In the genomic region with DNA sequence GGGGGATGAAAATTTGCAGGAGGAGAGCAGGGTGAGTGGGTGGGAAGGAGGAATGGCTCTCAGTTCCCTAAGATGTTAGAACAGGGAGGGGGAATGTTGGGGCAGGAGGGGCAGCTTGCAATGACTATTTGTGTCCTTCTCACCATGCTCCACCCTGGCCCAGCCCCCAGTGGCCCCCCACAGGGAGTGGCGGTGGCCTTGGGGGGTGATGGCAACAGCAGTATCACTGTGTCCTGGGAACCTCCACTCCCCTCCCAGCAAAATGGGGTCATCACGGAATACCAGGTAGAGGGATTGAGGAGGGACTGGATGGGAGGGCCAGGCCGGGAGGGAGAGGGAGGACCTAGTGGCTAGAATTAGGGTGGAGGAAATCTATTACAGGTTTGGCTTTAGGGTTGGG, we compare ENCODE assay signal across 10 cellular contexts. TPM values are rescaled to one million over a fixed set of nuclear protein-coding genes. Genes with fewer than 3 reads are reported as not detected.
DNase-seq lines count a peak whose midpoint lies in the region; ATAC-seq and TF ChIP-seq lines count a peak whose summit lies in the region.
"Had no signal": no experiment of that assay in that cellular context is flagged by ENCODE, and none has a peak within 500 bp of the region (broad histone marks: within the 10 kb centered on the region; RNA-seq: fewer than 3 reads in every experiment).

No MANE protein-coding gene starts in this region.

- H3K27me3 ChIP-seq in HUES48 (ENCODE audit: control insufficient read depth, insufficient read depth, low read length): peaks cover 60% of the 10 kb centered on the region
- H3K27me3 ChIP-seq in breast epithelium: peaks cover 5 to 27% of the 10 kb centered on the region in 2 donors
- H3K27me3 ChIP-seq in naive thymus-derived CD4-positive, alpha-beta T cell (ENCODE audit: control insufficient read depth in 2 of 2, insufficient read depth in 2 of 2, low read length in 2 of 2): peaks cover 0 to 4% of the 10 kb centered on the region in 2 donors

- no peak for DNase-seq in AG09309 (ENCODE audit: low read depth)
- DNase-seq in breast epithelium (ENCODE audit: low spot score in 2 of 2): no peak
- no peak for DNase-seq in naive thymus-derived CD4-positive, alpha-beta T cell
- DNase-seq in COR-L47 (lab: John Stamatoyannopoulos, UW): no peak
- DNase-seq in SK-N-DZ (ENCODE audit: low spot score): no peak

- TF ChIP-seq CTCF in AG09309 (IDR thresholded peaks at IDR 0.05; ENCODE audit: control insufficient read depth, insufficient read depth, low read depth, low read length, missing control alignments) (no peak), breast epithelium (IDR thresholded peaks at IDR 0.05) (no peak)

- no peak for ATAC-seq in naive thymus-derived CD4-positive, alpha-beta T cell
- ATAC-seq in HG02885 (IDR thresholded peaks at IDR 0.05; ENCODE audit: poor library complexity, unreplicated experiment): no peak
- no peak for ATAC-seq in HG02840 (IDR thresholded peaks at IDR 0.05; ENCODE audit: low FRiP score, unreplicated experiment)

- H3K9me3 ChIP-seq in HUES48 (ENCODE audit: control insufficient read depth, insufficient read depth, low read length) (no peaks in the 10 kb centered on the region), breast epithelium (no peaks in the 10 kb centered on the region)
- H3K9me3 ChIP-seq in naive thymus-derived CD4-positive, alpha-beta T cell (ENCODE audit: control insufficient read depth in 2 of 3, low read length in 3 of 3): no peaks in the 10 kb centered on the region

- H3K27me3 Mint-ChIP-seq in naive thymus-derived CD4-positive, alpha-beta T cell: peaks cover 22 to 56% (median 39%) of the 10 kb centered on the region in 5 donors

- no peak overlapping the region for H3K9ac ChIP-seq in HUES48 (ENCODE audit: low read depth, low read length)

- intact Hi-C loops in breast epithelium (cut with DNase I; ENCODE audit: low total_unique reads): loop anchor here (5.0 kb wide), 1 partner anchor 83 kb away; no protein-coding TSS in a partner anchor
- intact Hi-C loops in naive thymus-derived CD4-positive, alpha-beta T cell (cut with micrococcal nuclease): loop anchor here (5.0 kb wide), 4 partner anchors 47 to 1133 kb away; partner anchors contain the start of genes HYLS1 (in 1 of the 2) and ZNF202 (in 1 of the 2)

- H3K36me3 Mint-ChIP-seq in naive thymus-derived CD4-positive, alpha-beta T cell: no peaks in the 10 kb centered on the region

- H3K4me3 ChIP-seq in AG09309 (ENCODE audit: control insufficient read depth, low read depth, low read length) (peak overlapping the region; percentile 56), HUES48 (ENCODE audit: low read depth, low read length) (peak overlapping the region; percentile 75), breast epithelium (peak overlapping the region in 2 of 3 donors; percentile 46 to 88)
- H3K4me3 ChIP-seq in naive thymus-derived CD4-positive, alpha-beta T cell (ENCODE audit: low read length): peak overlapping the region; percentile 98

- H3K27ac Mint-ChIP-seq in naive thymus-derived CD4-positive, alpha-beta T cell: peak overlapping the region in 4 of 9 donors; percentile 33 to 65 (median 42)

- peaks cover 11 to 34% (median 24%) of the 10 kb centered on the region in 7 donors for H3K4me1 Mint-ChIP-seq in naive thymus-derived CD4-positive, alpha-beta T cell

- POLR2A ChIA-PET in naive thymus-derived CD4-positive, alpha-beta T cell (lab: Charles Lee): interaction anchor here (1.4 to 1.5 kb wide), 2 partner anchors 9 to 78 kb away, joined by 5 to 17 read pairs; partner anchors contain the start of gene CCDC15

- peak overlapping the region; percentile 63 to 93 (median 89) for H3K4me3 Mint-ChIP-seq in naive thymus-derived CD4-positive, alpha-beta T cell

- H3K36me3 ChIP-seq in HUES48 (ENCODE audit: control insufficient read depth, insufficient read depth, low read length) (no peaks in the 10 kb centered on the region), breast epithelium (no peaks in the 10 kb centered on the region)
- no peaks in the 10 kb centered on the region for H3K36me3 ChIP-seq in naive thymus-derived CD4-positive, alpha-beta T cell (ENCODE audit: control insufficient read depth in 2 of 3, insufficient read depth in 3 of 3, low read length in 3 of 3)

- CTCF ChIA-PET in naive thymus-derived CD4-positive, alpha-beta T cell (lab: Charles Lee): interaction anchor here (1.0 to 1.4 kb wide), 6 partner anchors 9 to 267 kb away, joined by 3 to 19 read pairs (median 6); partner anchors contain the start of genes CCDC15 and ROBO3

- H3K27ac ChIP-seq in HUES48 (ENCODE audit: low read depth, low read length): no peak overlapping the region
- peak overlapping the region in 1 of 2 donors; percentile 92 for H3K27ac ChIP-seq in breast epithelium
- no peak overlapping the region for H3K27ac ChIP-seq in naive thymus-derived CD4-positive, alpha-beta T cell (ENCODE audit: low read depth, low read length)

- no peaks in the 10 kb centered on the region for H3K9me3 Mint-ChIP-seq in naive thymus-derived CD4-positive, alpha-beta T cell

- TF ChIP-seq POLR2A in breast epithelium (IDR thresholded peaks at IDR 0.05): no peak

- H3K4me1 ChIP-seq in HUES48 (ENCODE audit: control insufficient read depth, insufficient read depth, low read length): peaks cover 7% of the 10 kb centered on the region
- no peaks in the 10 kb centered on the region for H3K4me1 ChIP-seq in breast epithelium
- peaks cover 7 to 9% of the 10 kb centered on the region in 2 donors for H3K4me1 ChIP-seq in naive thymus-derived CD4-positive, alpha-beta T cell (ENCODE audit: control insufficient read depth in 2 of 2, insufficient read depth in 2 of 2, low read length in 2 of 2)

RNA-seq across cellular contexts. Expression of gene ROBO3, which starts 10.2 kb away (rescaled TPM):
- total RNA-seq in breast epithelium: 10 to 100 TPM in 2 of 3 donors, 1 to 10 TPM in 1; 9.1 to 30.9 (median 15.4) TPM
- 10 to 100 TPM in 4 of 5 experiments, 1 to 10 TPM in 1; 8.1 to 51.3 (median 38.0) TPM for total RNA-seq in naive thymus-derived CD4-positive, alpha-beta T cell
- 1 to 10 TPM; 3.6 to 8.5 TPM for polyA plus RNA-seq in naive thymus-derived CD4-positive, alpha-beta T cell
- polyA plus RNA-seq in SK-N-DZ (2014; cell fraction: cytosol; rRNA removed): 1.0 and 3.2 TPM in 2 replicates
- polyA plus RNA-seq in SK-N-DZ (2014; cell fraction: nucleus; rRNA removed): 22.4 and 37.0 TPM in 2 replicates

RNA-seq across cellular contexts. Expression of gene ROBO4, which starts 22.3 kb away (rescaled TPM):
- total RNA-seq in breast epithelium: 10 to 100 TPM; 11.9 to 30.5 (median 12.8) TPM
- under 1 TPM in 2 of 5 experiments, not detected in 3; 0.19 to 0.29 TPM for total RNA-seq in naive thymus-derived CD4-positive, alpha-beta T cell
- under 1 TPM in 1 of 2 donors, not detected in 1; 0.04 TPM for polyA plus RNA-seq in naive thymus-derived CD4-positive, alpha-beta T cell
- not detected in 2 replicates for polyA plus RNA-seq in SK-N-DZ (2014; cell fraction: cytosol; rRNA removed)
- polyA plus RNA-seq in SK-N-DZ (2014; cell fraction: nucleus; rRNA removed): not detected in 2 replicates
- total RNA-seq: activated CD8-positive, alpha-beta memory T cell treated with anti-CD3 and anti-CD28 coated beads for 36 hours had no signal

RNA-seq across cellular contexts. Expression of gene HEPN1, which starts 43.6 kb away (rescaled TPM):
- not detected for total RNA-seq in breast epithelium
- total RNA-seq in naive thymus-derived CD4-positive, alpha-beta T cell: not detected
- not detected for polyA plus RNA-seq in naive thymus-derived CD4-positive, alpha-beta T cell
- polyA plus RNA-seq in SK-N-DZ (2014; cell fraction: cytosol; rRNA removed): not detected in 2 replicates
- not detected in 2 replicates for polyA plus RNA-seq in SK-N-DZ (2014; cell fraction: nucleus; rRNA removed)
- total RNA-seq: activated CD8-positive, alpha-beta memory T cell treated with anti-CD3 and anti-CD28 coated beads for 36 hours; myocyte had no signal

Comparison
In these comparisons a context has a peak if more than half of its experiments do, and no peak if none do; other contexts are left out.
1. RNA of gene ROBO4, which starts 22.3 kb away (total RNA-seq): 11.9 to 30.5 TPM in breast epithelium; 0.19 to 0.29 TPM in naive thymus-derived CD4-positive, alpha-beta T cell; every median in the first group is over 4 times any median in the second.
2. Peak in every context shown above with its lines, with median percentiles within 50 percentile points of each other: H3K4me3 ChIP-seq.